ENCODE assay signal across 8 cellular contexts in the genomic region with DNA sequence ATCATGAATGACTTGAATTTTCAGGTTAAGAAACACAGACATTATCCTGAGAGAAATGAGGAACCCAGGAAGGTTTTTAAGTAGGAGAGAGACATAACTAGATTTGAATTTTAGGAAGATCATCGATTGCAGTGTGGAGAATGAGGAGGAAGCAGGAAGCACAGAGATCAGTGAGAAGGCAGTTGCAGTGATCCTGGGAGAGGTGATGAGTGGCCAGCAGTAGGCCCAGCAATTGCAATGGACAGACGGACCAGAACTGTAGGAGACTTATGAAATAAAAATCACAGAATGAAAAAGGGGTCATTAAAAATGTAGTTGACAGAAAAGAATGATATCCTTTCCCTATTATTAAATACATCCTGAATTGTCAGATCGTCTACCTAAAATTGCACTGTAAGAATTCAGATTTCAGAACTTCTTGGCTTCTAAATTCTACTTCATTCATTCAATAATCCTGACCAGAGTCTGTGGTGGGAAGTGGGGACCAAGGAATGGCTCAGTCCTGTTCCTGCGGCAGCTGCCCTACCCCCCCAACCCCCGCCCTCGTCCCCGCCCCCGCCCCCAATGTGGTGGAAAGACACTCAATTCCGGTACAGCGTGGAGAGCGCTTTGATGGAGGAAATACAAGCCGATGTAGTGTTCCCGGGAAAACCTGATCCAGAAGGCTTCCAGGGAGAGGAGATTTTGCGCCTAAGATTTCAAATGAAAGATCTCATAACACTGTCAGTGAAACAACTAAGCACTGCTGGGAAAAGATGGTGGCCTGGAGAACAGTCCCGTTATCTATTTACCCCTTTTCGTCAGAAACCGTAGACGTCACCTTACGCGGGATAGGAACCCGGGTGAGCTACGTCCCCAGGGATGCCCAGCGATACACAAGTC. TPM values are rescaled to one million over a fixed set of nuclear protein-coding genes. Genes with fewer than 3 reads are reported as not detected.
DNase-seq lines count a peak whose midpoint lies in the region; ATAC-seq and TF ChIP-seq lines count a peak whose summit lies in the region.

No MANE protein-coding gene starts in this region.

- 2 to 4% methylated on average over 23 of the region's 23 CpGs for whole genome bisulfite sequencing in aorta, 2 donors

- peaks cover 0 to 2% of the 10 kb centered on the region in 2 donors for H3K36me3 ChIP-seq in aorta (ENCODE audit: control insufficient read depth in 1 of 2, insufficient read depth in 2 of 2, low read length in 1 of 2)

- DNase-seq in caudate nucleus (lab: John Stamatoyannopoulos, UW) (peak in 6 of 61 donors; percentile 38 to 80 (median 62)), mesothelial cell of epicardium (ENCODE audit: low spot score in 2 of 2, unreplicated experiment in 2 of 2) (no peak), aorta (no peak), AG08395 (ENCODE audit: low spot score) (no peak), posterior vena cava (ENCODE audit: low spot score) (no peak), posterior cingulate gyrus (no peak)

- TF ChIP-seq RAD21 in Ishikawa (IDR thresholded peaks at IDR 0.05; ENCODE audit: low read depth): no peak

- peaks cover 31% of the 10 kb centered on the region for H3K4me1 Mint-ChIP-seq in mesothelial cell of epicardium

- intact Hi-C loops in aorta (cut with DNase I): loop anchor here (2.0 to 5.0 kb wide), 5 partner anchors 19 to 249 kb away; a partner anchor contains a TSS
- intact Hi-C loops in posterior vena cava (cut with DNase I): no loop called here
- intact Hi-C loops in posterior cingulate gyrus (cut with DNase I): loop anchor here (2.0 to 5.0 kb wide), 2 partner anchors 106 to 149 kb away; a partner anchor contains a TSS

- peaks cover 24% of the 10 kb centered on the region for H3K36me3 Mint-ChIP-seq in mesothelial cell of epicardium

- peak overlapping the region; percentile 45 to 57 for H3K4me3 ChIP-seq in aorta (ENCODE audit: low read length in 2 of 2)

- peak overlapping the region; percentile 96 for H3K27ac Mint-ChIP-seq in mesothelial cell of epicardium

- no peak for TF ChIP-seq CTCF in C4-2B (conservative IDR thresholded peaks at IDR 0.05)
- no peak for TF ChIP-seq CTCF in mesothelial cell of epicardium (IDR thresholded peaks at IDR 0.05; ENCODE audit: unreplicated experiment)

- H3K27me3 ChIP-seq in aorta (ENCODE audit: control insufficient read depth in 1 of 2, insufficient read depth in 2 of 2, low read length in 1 of 2): no peaks in the 10 kb centered on the region

- no peaks in the 10 kb centered on the region for H3K27me3 Mint-ChIP-seq in mesothelial cell of epicardium (ENCODE audit: low read depth)

- H3K9me3 ChIP-seq in aorta (ENCODE audit: control insufficient read depth, low read length): no peaks in the 10 kb centered on the region

- no peaks in the 10 kb centered on the region for H3K9me3 Mint-ChIP-seq in mesothelial cell of epicardium

- peak overlapping the region; percentile 77 for H3K4me3 Mint-ChIP-seq in mesothelial cell of epicardium

- no peaks in the 10 kb centered on the region for H3K4me1 ChIP-seq in aorta (ENCODE audit: control insufficient read depth in 1 of 2, insufficient read depth in 2 of 2, low read length in 2 of 2)

- TF ChIP-seq EP300 in Ishikawa (IDR thresholded peaks at IDR 0.05; ENCODE audit: borderline replicate concordance): 0 out of 2 replicates have a peak, but pooled peaks have one; percentile 21

- H3K27ac ChIP-seq in C4-2B (peak overlapping the region; percentile 83), caudate nucleus (ENCODE audit: low read depth, low read length) (peak overlapping the region; percentile 95), aorta (ENCODE audit: low read depth in 1 of 2, low read length in 2 of 2) (peak overlapping the region; percentile 57 to 84)

- ATAC-seq in aorta (ENCODE audit: low FRiP score): peak; percentile 1

TF ChIP-seq in Ishikawa, 13 proteins besides CTCF, POLR2A, EP300 and RAD21:
- no peak for TF ChIP-seq TCF12 (IDR thresholded peaks at IDR 0.05; ENCODE audit: low read depth)
- no peak for TF ChIP-seq CREB1 (IDR thresholded peaks at IDR 0.05; ENCODE audit: low read depth)
- TF ChIP-seq, protein P1, sequence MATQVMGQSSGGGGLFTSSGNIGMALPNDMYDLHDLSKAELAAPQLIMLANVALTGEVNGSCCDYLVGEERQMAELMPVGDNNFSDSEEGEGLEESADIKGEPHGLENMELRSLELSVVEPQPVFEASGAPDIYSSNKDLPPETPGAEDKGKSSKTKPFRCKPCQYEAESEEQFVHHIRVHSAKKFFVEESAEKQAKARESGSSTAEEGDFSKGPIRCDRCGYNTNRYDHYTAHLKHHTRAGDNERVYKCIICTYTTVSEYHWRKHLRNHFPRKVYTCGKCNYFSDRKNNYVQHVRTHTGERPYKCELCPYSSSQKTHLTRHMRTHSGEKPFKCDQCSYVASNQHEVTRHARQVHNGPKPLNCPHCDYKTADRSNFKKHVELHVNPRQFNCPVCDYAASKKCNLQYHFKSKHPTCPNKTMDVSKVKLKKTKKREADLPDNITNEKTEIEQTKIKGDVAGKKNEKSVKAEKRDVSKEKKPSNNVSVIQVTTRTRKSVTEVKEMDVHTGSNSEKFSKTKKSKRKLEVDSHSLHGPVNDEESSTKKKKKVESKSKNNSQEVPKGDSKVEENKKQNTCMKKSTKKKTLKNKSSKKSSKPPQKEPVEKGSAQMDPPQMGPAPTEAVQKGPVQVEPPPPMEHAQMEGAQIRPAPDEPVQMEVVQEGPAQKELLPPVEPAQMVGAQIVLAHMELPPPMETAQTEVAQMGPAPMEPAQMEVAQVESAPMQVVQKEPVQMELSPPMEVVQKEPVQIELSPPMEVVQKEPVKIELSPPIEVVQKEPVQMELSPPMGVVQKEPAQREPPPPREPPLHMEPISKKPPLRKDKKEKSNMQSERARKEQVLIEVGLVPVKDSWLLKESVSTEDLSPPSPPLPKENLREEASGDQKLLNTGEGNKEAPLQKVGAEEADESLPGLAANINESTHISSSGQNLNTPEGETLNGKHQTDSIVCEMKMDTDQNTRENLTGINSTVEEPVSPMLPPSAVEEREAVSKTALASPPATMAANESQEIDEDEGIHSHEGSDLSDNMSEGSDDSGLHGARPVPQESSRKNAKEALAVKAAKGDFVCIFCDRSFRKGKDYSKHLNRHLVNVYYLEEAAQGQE (IDR thresholded peaks at IDR 0.05; ENCODE audit: low read depth): no peak
- no peak for TF ChIP-seq FOXM1 (IDR thresholded peaks at IDR 0.05; ENCODE audit: borderline replicate concordance, low read depth)
- TF ChIP-seq CEBPB (IDR thresholded peaks at IDR 0.05): no peak
- no peak for TF ChIP-seq TAF1 (IDR thresholded peaks at IDR 0.05; ENCODE audit: low read depth)
- no peak for TF ChIP-seq YY1 (IDR thresholded peaks at IDR 0.05; ENCODE audit: low read depth)
- TF ChIP-seq, protein P2, sequence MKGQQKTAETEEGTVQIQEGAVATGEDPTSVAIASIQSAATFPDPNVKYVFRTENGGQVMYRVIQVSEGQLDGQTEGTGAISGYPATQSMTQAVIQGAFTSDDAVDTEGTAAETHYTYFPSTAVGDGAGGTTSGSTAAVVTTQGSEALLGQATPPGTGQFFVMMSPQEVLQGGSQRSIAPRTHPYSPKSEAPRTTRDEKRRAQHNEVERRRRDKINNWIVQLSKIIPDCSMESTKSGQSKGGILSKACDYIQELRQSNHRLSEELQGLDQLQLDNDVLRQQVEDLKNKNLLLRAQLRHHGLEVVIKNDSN (IDR thresholded peaks at IDR 0.05): no peak
- TF ChIP-seq ZBTB7A (IDR thresholded peaks at IDR 0.05; ENCODE audit: low read depth): no peak
- no peak for TF ChIP-seq NFIC (IDR thresholded peaks at IDR 0.05)
- no peak for TF ChIP-seq EGR1 (IDR thresholded peaks at IDR 0.05)
- TF ChIP-seq, protein P3, sequence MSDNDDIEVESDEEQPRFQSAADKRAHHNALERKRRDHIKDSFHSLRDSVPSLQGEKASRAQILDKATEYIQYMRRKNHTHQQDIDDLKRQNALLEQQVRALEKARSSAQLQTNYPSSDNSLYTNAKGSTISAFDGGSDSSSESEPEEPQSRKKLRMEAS (IDR thresholded peaks at IDR 0.05): no peak
- TF ChIP-seq TEAD4 (IDR thresholded peaks at IDR 0.05): no peak; the same call in 1 of the 2 replicates

RNA-seq across cellular contexts. Expression of a gene that starts 35.1 kb away (rescaled TPM):
- total RNA-seq in mesothelial cell of epicardium (786 to 841 TPM (median 827 TPM) in 3 replicates), aorta (100 to 1,000 TPM in 1 of 2 donors, 10 to 100 TPM in 1; 87.7 to 124 TPM), posterior vena cava (10 to 100 TPM; 13.0 to 17.7 TPM)
- polyA plus RNA-seq in aorta: 10 to 100 TPM in 1 of 2 donors, 1 to 10 TPM in 1; 6.4 to 11.6 TPM

Comparison
In these comparisons a context has a peak if more than half of its experiments do, and no peak if none do; other contexts are left out.
1. RNA of a gene that starts 35.1 kb away (total RNA-seq): 786 to 841 TPM in mesothelial cell of epicardium and 87.7 to 124 TPM in aorta; 13.0 to 17.7 TPM in posterior vena cava; every median in the first group is over 4 times any median in the second.
2. intact Hi-C loops: an anchor here in aorta (2.0 to 5.0 kb wide) and posterior cingulate gyrus (2.0 to 5.0 kb wide); none called in posterior vena cava.
3. Peak in every context shown above with its lines, with median percentiles within 50 percentile points of each other: H3K27ac ChIP-seq.